In genomic region chr11:43732225-43732624, GRCh38 we compare ENCODE assay signal across 24 cellular contexts.
"Had no signal": no experiment of that assay in that cellular context is flagged by ENCODE, and none has a peak within 500 bp of the region (broad histone marks: within the 10 kb centered on the region; RNA-seq: fewer than 3 reads in every experiment).

No MANE protein-coding gene starts in this region.

- H3K4me3 ChIP-seq: SJSA1 had no signal

- H3K9me3 ChIP-seq: SJSA1 had no signal

- H3K27me3 Mint-ChIP-seq: activated CD8-positive, alpha-beta memory T cell treated with anti-CD3 and anti-CD28 coated beads, Interleukin-2, amount 10 ng/mL, durations not matched to agents 7 days and 5 days; activated naive CD4-positive, alpha-beta T cell treated with anti-CD3 and anti-CD28 coated beads, Interleukin-2, amount 50 U/mL, for 24 hours; activated T-cell treated with anti-CD3 and anti-CD28 coated beads, Interleukin-2, amount 50 U/mL, for 24 hours had no signal

- DNase-seq: activated CD4-positive, alpha-beta T cell treated with anti-CD3 and anti-CD28 coated beads for 48 hours; activated CD4-positive, alpha-beta T cell treated with anti-CD3 and anti-CD28 coated beads, Interleukin-2, amount 50 U/mL, for 48 hours; activated CD4-positive, CD25-positive, alpha-beta regulatory T cell treated with anti-CD3 and anti-CD28 coated beads, Interleukin-2, amount 50 U/mL, for 72 hours; activated CD8-positive, alpha-beta memory T cell treated with anti-CD3 and anti-CD28 coated beads, Interleukin-2, amount 10 ng/mL, durations not matched to agents 7 days and 5 days; activated effector memory CD4-positive, alpha-beta T cell treated with Interleukin-2 at 50 U/mL for 16 hours; activated naive CD4-positive, alpha-beta T cell; activated T-cell treated with anti-CD3 and anti-CD28 coated beads, Interleukin-2, amount 50 U/mL, for 24 hours; brain microvascular endothelial cell; cerebellar nuclear complex; Kasumi-1; NCI-H1048; NCI-H146; NCI-H187 treated with DMSO at 0.1 percent for 48 hours; NCI-H2081 treated with DMSO at 0.1 percent for 48 hours; NCI-H446; NCI-H524; PC-3; SHP77; SW 1271 had no signal

- H3K36me3 ChIP-seq: brain microvascular endothelial cell had no signal

- H3K27ac ChIP-seq: brain microvascular endothelial cell, SJSA1 had no signal

- H3K27me3 ChIP-seq: brain microvascular endothelial cell, SJSA1 had no signal

- ATAC-seq: activated CD8-positive, alpha-beta memory T cell treated with anti-CD3 and anti-CD28 coated beads, Interleukin-2, amount 10 ng/mL, durations not matched to agents 7 days and 5 days; PC-3; SK-N-SH treated with all-trans-retinoic acid at 6 μM for 48 hours had no signal

- H3K4me3 Mint-ChIP-seq: activated CD8-positive, alpha-beta memory T cell treated with anti-CD3 and anti-CD28 coated beads, Interleukin-2, amount 10 ng/mL, durations not matched to agents 7 days and 5 days; activated naive CD4-positive, alpha-beta T cell treated with anti-CD3 and anti-CD28 coated beads, Interleukin-2, amount 50 U/mL, for 24 hours; activated T-cell treated with anti-CD3 and anti-CD28 coated beads, Interleukin-2, amount 50 U/mL, for 24 hours; activated T-helper 1 cell treated with anti-CD3 and anti-CD28 coated beads, Interleukin-12 subunit alpha, Interleukin-12 subunit beta, Interleukin-2, Interleukin-4 antibody, amounts not matched to agents 30 ng/mL and 10 ng/mL and 1 ng/mL, durations not matched to agents 14 hours and 24 hours and 36 hours had no signal

- FAIRE-seq: RCC 7860 had no signal

- H3K27ac Mint-ChIP-seq: activated CD8-positive, alpha-beta memory T cell treated with anti-CD3 and anti-CD28 coated beads, Interleukin-2, amount 10 ng/mL, durations not matched to agents 7 days and 5 days; activated naive CD4-positive, alpha-beta T cell treated with anti-CD3 and anti-CD28 coated beads, Interleukin-2, amount 50 U/mL, for 24 hours; activated T-cell treated with anti-CD3 and anti-CD28 coated beads, Interleukin-2, amount 50 U/mL, for 24 hours; activated T-helper 1 cell treated with anti-CD3 and anti-CD28 coated beads, Interleukin-12 subunit alpha, Interleukin-12 subunit beta, Interleukin-2, Interleukin-4 antibody, amounts not matched to agents 30 ng/mL and 10 ng/mL and 1 ng/mL, durations not matched to agents 14 hours and 24 hours and 36 hours had no signal
